2 cellular contexts compared by ENCODE assay signal in the genomic region with DNA sequence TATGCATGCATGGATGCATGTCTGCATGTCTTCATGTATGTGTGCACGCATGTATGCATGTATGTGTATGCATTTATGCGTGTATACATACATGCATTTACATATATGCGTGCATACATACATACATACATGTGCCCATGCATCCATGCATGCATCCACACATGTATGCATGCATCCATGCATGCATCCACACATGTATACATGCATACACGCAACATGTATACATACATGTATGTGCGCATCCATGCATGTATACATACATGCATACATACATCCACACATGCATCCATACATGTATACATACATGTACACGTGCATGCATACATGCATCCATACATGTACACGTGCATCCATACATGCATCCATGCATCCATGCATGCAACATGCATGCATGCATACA.
TF ChIP-seq lines count a peak whose summit lies in the region.

No MANE protein-coding gene starts in this region.

TF ChIP-seq in HepG2, 621 proteins besides CTCF, POLR2A, EP300 and RAD21:
- TF ChIP-seq, protein P1, sequence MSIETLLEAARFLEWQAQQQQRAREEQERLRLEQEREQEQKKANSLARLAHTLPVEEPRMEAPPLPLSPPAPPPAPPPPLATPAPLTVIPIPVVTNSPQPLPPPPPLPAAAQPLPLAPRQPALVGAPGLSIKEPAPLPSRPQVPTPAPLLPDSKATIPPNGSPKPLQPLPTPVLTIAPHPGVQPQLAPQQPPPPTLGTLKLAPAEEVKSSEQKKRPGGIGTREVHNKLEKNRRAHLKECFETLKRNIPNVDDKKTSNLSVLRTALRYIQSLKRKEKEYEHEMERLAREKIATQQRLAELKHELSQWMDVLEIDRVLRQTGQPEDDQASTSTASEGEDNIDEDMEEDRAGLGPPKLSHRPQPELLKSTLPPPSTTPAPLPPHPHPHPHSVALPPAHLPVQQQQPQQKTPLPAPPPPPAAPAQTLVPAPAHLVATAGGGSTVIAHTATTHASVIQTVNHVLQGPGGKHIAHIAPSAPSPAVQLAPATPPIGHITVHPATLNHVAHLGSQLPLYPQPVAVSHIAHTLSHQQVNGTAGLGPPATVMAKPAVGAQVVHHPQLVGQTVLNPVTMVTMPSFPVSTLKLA (IDR thresholded peaks at IDR 0.05), result peak; percentile 69
- no peak for TF ChIP-seq U2AF1 (optimal IDR thresholded peaks at IDR 0.05; ENCODE audit: low read depth, low read length)
TF ChIP-seq in HepG2: peak in this region for 1.

TF ChIP-seq in K562, 482 proteins besides CTCF, POLR2A, EP300 and RAD21:
- TF ChIP-seq, protein P2, sequence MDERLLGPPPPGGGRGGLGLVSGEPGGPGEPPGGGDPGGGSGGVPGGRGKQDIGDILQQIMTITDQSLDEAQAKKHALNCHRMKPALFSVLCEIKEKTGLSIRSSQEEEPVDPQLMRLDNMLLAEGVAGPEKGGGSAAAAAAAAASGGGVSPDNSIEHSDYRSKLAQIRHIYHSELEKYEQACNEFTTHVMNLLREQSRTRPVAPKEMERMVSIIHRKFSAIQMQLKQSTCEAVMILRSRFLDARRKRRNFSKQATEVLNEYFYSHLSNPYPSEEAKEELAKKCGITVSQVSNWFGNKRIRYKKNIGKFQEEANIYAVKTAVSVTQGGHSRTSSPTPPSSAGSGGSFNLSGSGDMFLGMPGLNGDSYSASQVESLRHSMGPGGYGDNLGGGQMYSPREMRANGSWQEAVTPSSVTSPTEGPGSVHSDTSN (CRISPR knock-in tag; IDR thresholded peaks at IDR 0.05; ENCODE audit: low read depth), result no peak
- TF ChIP-seq, protein P2 (tag; conservative IDR thresholded peaks at IDR 0.05; ENCODE audit: low read depth), result no peak
- TF ChIP-seq, protein P3, sequence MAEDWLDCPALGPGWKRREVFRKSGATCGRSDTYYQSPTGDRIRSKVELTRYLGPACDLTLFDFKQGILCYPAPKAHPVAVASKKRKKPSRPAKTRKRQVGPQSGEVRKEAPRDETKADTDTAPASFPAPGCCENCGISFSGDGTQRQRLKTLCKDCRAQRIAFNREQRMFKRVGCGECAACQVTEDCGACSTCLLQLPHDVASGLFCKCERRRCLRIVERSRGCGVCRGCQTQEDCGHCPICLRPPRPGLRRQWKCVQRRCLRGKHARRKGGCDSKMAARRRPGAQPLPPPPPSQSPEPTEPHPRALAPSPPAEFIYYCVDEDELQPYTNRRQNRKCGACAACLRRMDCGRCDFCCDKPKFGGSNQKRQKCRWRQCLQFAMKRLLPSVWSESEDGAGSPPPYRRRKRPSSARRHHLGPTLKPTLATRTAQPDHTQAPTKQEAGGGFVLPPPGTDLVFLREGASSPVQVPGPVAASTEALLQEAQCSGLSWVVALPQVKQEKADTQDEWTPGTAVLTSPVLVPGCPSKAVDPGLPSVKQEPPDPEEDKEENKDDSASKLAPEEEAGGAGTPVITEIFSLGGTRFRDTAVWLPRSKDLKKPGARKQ (CRISPR knock-in tag; IDR thresholded peaks at IDR 0.05), result no peak
- TF ChIP-seq ZNF3 (CRISPR knock-in tag; IDR thresholded peaks at IDR 0.05) (no peak), ZNF174 (CRISPR knock-in tag; IDR thresholded peaks at IDR 0.05) (no peak), PHF20 (IDR thresholded peaks at IDR 0.05; ENCODE audit: partially characterized antibody) (peak; percentile 26)
